In genomic region chr12:96241484-96242256, GRCh38 we compare ENCODE assay signal across 8 cellular contexts. TPM values are rescaled to one million over a fixed set of nuclear protein-coding genes. Genes with fewer than 3 reads are reported as not detected.
DNase-seq lines count a peak whose midpoint lies in the region; ATAC-seq and TF ChIP-seq lines count a peak whose summit lies in the region.

No MANE protein-coding gene starts in this region.

- H3K4me1 Mint-ChIP-seq in CD8-positive, alpha-beta memory T cell, result peaks cover 71 to 83% (median 77%) of the 10 kb centered on the region in 3 donors
- H3K4me1 Mint-ChIP-seq in activated CD4-positive, alpha-beta T cell treated with anti-CD3 and anti-CD28 coated beads, Interleukin-2, amount 10 ng/mL, durations not matched to agents 24 days and 14 days, result peaks cover 52% of the 10 kb centered on the region

- H3K27me3 Mint-ChIP-seq in CD8-positive, alpha-beta memory T cell, result no peaks in the 10 kb centered on the region
- no peaks in the 10 kb centered on the region for H3K27me3 Mint-ChIP-seq in activated CD4-positive, alpha-beta T cell treated with anti-CD3 and anti-CD28 coated beads, Interleukin-2, amount 10 ng/mL, durations not matched to agents 24 days and 14 days

- TF ChIP-seq POLR2A in gastrocnemius medialis (IDR thresholded peaks at IDR 0.05), result no peak

- H3K36me3 ChIP-seq in CD8-positive, alpha-beta memory T cell (ENCODE audit: insufficient read depth, low read length), result no peaks in the 10 kb centered on the region
- H3K36me3 ChIP-seq in gastrocnemius medialis, result no peaks in the 10 kb centered on the region
- H3K36me3 ChIP-seq in MG63, result peaks cover 4% of the 10 kb centered on the region

- POLR2A ChIA-PET in CD8-positive, alpha-beta memory T cell (lab: Charles Lee), result interaction anchor here (0.5 kb wide), 1 partner anchor 127 kb away, joined by 3 read pairs; no protein-coding TSS in a partner anchor

- H3K27ac ChIP-seq in CD8-positive, alpha-beta memory T cell (ENCODE audit: low read depth, low read length), result peak overlapping the region; percentile 89
- peak overlapping the region in 3 of 4 donors; percentile 40 to 69 (median 67) for H3K27ac ChIP-seq in gastrocnemius medialis

- H3K4me1 ChIP-seq in CD8-positive, alpha-beta memory T cell (ENCODE audit: insufficient read depth, low read length), result peaks cover 50% of the 10 kb centered on the region
- H3K4me1 ChIP-seq in gastrocnemius medialis, result peaks cover 9 to 40% of the 10 kb centered on the region in 2 donors

- no peaks in the 10 kb centered on the region for H3K9me3 ChIP-seq in CD8-positive, alpha-beta memory T cell (ENCODE audit: low read length)
- no peaks in the 10 kb centered on the region for H3K9me3 ChIP-seq in gastrocnemius medialis
- no peaks in the 10 kb centered on the region for H3K9me3 ChIP-seq in MG63

- H3K27me3 ChIP-seq in CD8-positive, alpha-beta memory T cell (ENCODE audit: insufficient read depth, low read length, poor library complexity, severe bottlenecking), result no peaks in the 10 kb centered on the region
- H3K27me3 ChIP-seq in gastrocnemius medialis (peaks cover 8 to 15% (median 9%) of the 10 kb centered on the region in 3 donors), MG63 (no peaks in the 10 kb centered on the region)

- peak overlapping the region; percentile 95 to 100 (median 100) for H3K27ac Mint-ChIP-seq in CD8-positive, alpha-beta memory T cell
- peak overlapping the region; percentile 55 for H3K27ac Mint-ChIP-seq in activated CD4-positive, alpha-beta T cell treated with anti-CD3 and anti-CD28 coated beads, Interleukin-2, amount 10 ng/mL, durations not matched to agents 24 days and 14 days

- in situ Hi-C loops in gastrocnemius medialis (cut with MboI; ENCODE audit: low sequenced_read_pairs in 4 of 4), result no loop called here

- H3K9me3 Mint-ChIP-seq in CD8-positive, alpha-beta memory T cell, result peaks cover 0 to 2% (median 0%) of the 10 kb centered on the region in 5 donors
- no peaks in the 10 kb centered on the region for H3K9me3 Mint-ChIP-seq in activated CD4-positive, alpha-beta T cell treated with anti-CD3 and anti-CD28 coated beads, Interleukin-2, amount 10 ng/mL, durations not matched to agents 24 days and 14 days

- intact Hi-C loops in activated CD4-positive, alpha-beta T cell treated with anti-CD3 and anti-CD28 coated beads, Interleukin-2, amount 10 ng/mL, durations not matched to agents 24 days and 14 days (cut with micrococcal nuclease), result no loop called here
- intact Hi-C loops in gastrocnemius medialis (cut with DNase I; ENCODE audit: low total_unique reads), result no loop called here

- peak; percentile 45 for ATAC-seq in esophagus mucosa
- peak; percentile 25 to 37 for ATAC-seq in gastrocnemius medialis
- no peak for ATAC-seq in HG02759 (IDR thresholded peaks at IDR 0.05; ENCODE audit: unreplicated experiment)
- no peak for ATAC-seq in HG03045 (IDR thresholded peaks at IDR 0.05; ENCODE audit: unreplicated experiment)
- no peak for ATAC-seq in HG03196 (IDR thresholded peaks at IDR 0.05; ENCODE audit: unreplicated experiment)

- CTCF ChIA-PET in CD8-positive, alpha-beta memory T cell (lab: Charles Lee), result interaction anchor here (1.0 to 2.0 kb wide), 3 partner anchors 27 to 159 kb away, joined by 3 to 5 read pairs (median 3); partner anchors contain the start of gene CDK17

- H3K4me3 ChIP-seq in CD8-positive, alpha-beta memory T cell (ENCODE audit: low read length), result peak overlapping the region; percentile 38
- H3K4me3 ChIP-seq in gastrocnemius medialis, result no peak overlapping the region
- H3K4me3 ChIP-seq in MG63, result no peak overlapping the region

- H3K4me3 Mint-ChIP-seq in CD8-positive, alpha-beta memory T cell, result peak overlapping the region; percentile 67 to 94 (median 84)
- peak overlapping the region; percentile 36 for H3K4me3 Mint-ChIP-seq in activated CD4-positive, alpha-beta T cell treated with anti-CD3 and anti-CD28 coated beads, Interleukin-2, amount 10 ng/mL, durations not matched to agents 24 days and 14 days

- peaks cover 2 to 12% (median 11%) of the 10 kb centered on the region in 3 donors for H3K36me3 Mint-ChIP-seq in CD8-positive, alpha-beta memory T cell
- H3K36me3 Mint-ChIP-seq in activated CD4-positive, alpha-beta T cell treated with anti-CD3 and anti-CD28 coated beads, Interleukin-2, amount 10 ng/mL, durations not matched to agents 24 days and 14 days (ENCODE audit: low read depth), result peaks cover 36% of the 10 kb centered on the region

- peak; percentile 72 to 94 (median 82) for DNase-seq in CD8-positive, alpha-beta memory T cell
- peak; percentile 91 for DNase-seq in activated CD4-positive, alpha-beta T cell treated with anti-CD3 and anti-CD28 coated beads, Interleukin-2, amount 10 ng/mL, durations not matched to agents 24 days and 14 days
- no peak for DNase-seq in gastrocnemius medialis
- no peak for DNase-seq in MG63

- no peak for TF ChIP-seq CTCF in gastrocnemius medialis (IDR thresholded peaks at IDR 0.05 in 4 of 5, conservative IDR thresholded peaks at IDR 0.05 in 1 of 5)

RNA-seq across cellular contexts. Expression of gene ELK3, which starts 47.5 kb away (rescaled TPM):
- 10 to 100 TPM; 24.0 to 28.4 TPM for total RNA-seq in CD8-positive, alpha-beta memory T cell
- polyA plus RNA-seq in CD8-positive, alpha-beta memory T cell, result 44.3 TPM
- 29.6 and 33.5 TPM in 2 replicates for total RNA-seq in activated CD4-positive, alpha-beta T cell treated with anti-CD3 and anti-CD28 coated beads, Interleukin-2, amount 10 ng/mL, durations not matched to agents 24 days and 14 days
- total RNA-seq in esophagus mucosa, result 45.4 TPM
- 1 to 10 TPM; 3.7 to 6.6 (median 4.9) TPM for total RNA-seq in gastrocnemius medialis
- 4.8 and 5.7 TPM in 2 replicates for total RNA-seq in MG63 (2014; rRNA removed; shearing (Covaris generic); ENCODE audit: low replicate concordance)

Comparison
In these comparisons a context has a peak if more than half of its experiments do, and no peak if none do; other contexts are left out.
1. DNase-seq: peak in CD8-positive, alpha-beta memory T cell (5 of 5) and activated CD4-positive, alpha-beta T cell treated with anti-CD3 and anti-CD28 coated beads, Interleukin-2, amount 10 ng/mL, durations not matched to agents 24 days and 14 days (single experiment); none in gastrocnemius medialis (0 of 2) and MG63 (single experiment).
2. ATAC-seq: peak in esophagus mucosa (single experiment) and gastrocnemius medialis (2 of 2); none in HG02759 (single experiment), HG03045 (single experiment) and HG03196 (single experiment).